In the genomic region with DNA sequence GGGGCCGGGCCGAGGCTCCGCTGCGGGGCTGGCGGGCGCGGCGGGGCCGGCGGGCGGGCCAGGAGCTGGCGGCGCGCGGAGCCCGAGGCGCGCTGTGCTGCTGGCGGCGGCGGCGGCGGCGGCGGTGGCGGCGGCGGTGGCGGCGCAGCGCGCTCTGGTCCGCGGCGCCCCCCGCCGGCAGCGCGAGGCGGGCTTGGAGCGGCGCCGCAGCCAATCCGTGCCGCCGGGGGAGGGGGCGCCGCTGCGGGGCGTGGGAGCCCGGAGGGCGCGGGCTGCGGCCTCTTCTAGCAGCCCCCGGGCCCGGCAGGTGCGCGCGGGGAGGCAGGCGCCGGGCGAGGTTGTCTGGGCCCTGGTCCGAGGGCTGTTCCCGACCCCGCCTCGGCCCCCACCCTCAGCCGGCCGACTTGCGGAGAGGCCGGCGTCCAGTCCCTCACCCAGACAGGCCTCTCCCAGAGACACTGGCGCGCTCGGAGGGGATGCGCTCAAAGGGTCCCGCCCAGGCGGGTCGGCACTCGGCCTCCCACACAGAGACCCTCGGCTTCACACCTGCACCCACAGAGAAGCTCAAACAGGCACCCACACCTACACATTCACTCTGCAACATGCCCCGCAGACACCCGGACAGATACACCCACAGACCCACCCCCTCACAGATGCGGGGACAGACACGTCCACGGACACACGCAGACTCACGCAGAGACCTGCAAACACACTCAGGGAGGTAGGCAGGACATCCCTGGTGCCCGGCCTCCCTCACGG, we compare ENCODE assay signal across 10 cellular contexts. TPM values are rescaled to one million over a fixed set of nuclear protein-coding genes. Genes with fewer than 3 reads are reported as not detected.
DNase-seq lines count a peak whose midpoint lies in the region; ATAC-seq, FAIRE-seq and TF ChIP-seq lines count a peak whose summit lies in the region.
"Had no signal": no experiment of that assay in that cellular context is flagged by ENCODE, and none has a peak within 500 bp of the region (broad histone marks: within the 10 kb centered on the region; RNA-seq: fewer than 3 reads in every experiment).

A gene (minus strand): TSS at position 156 of the 759 bp plus-strand sequence. CDS start 275 bp downstream, outside the sequence.

- BruUV-seq in MCF 10A (replicated peaks; lab: Mats Ljungman, UMichigan): no TSS peak

- no peak for TF ChIP-seq CTCF in MCF 10A (IDR thresholded peaks at IDR 0.05; ENCODE audit: unreplicated experiment)

- peaks cover 66% of the 10 kb centered on the region for H3K27me3 Mint-ChIP-seq in MCF 10A (ENCODE audit: insufficient read depth, unreplicated experiment)
- H3K27me3 Mint-ChIP-seq in activated CD4-positive, alpha-beta memory T cell treated with anti-CD3 and anti-CD28 coated beads for 36 hours: peaks cover 50% of the 10 kb centered on the region

- FAIRE-seq in urothelium cell line (lab: Jason Lieb, UNC): peak; percentile 40

- no peaks in the 10 kb centered on the region for H3K4me1 Mint-ChIP-seq in MCF 10A (ENCODE audit: insufficient read depth, unreplicated experiment)
- H3K4me1 Mint-ChIP-seq in activated CD4-positive, alpha-beta memory T cell treated with anti-CD3 and anti-CD28 coated beads for 36 hours (ENCODE audit: low read depth): peaks cover 5% of the 10 kb centered on the region

- DNase-seq in T47D (ENCODE audit: low read depth in 1 of 2, low spot score in 1 of 2) (peak; percentile 45 to 86), MCF 10A (ENCODE audit: unreplicated experiment) (no peak), iPS-NIHi7 (ENCODE audit: extremely low spot score) (peak; percentile 85), urothelium cell line (ENCODE audit: low spot score) (peak; percentile 87), MV-4-11 (lab: John Stamatoyannopoulos, UW) (no peak)
- no peak for DNase-seq in activated CD4-positive, alpha-beta memory T cell treated with anti-CD3 and anti-CD28 coated beads for 36 hours

- CTCF ChIA-PET in MCF 10A (lab: Yijun Ruan, JAX): no interaction called here
- CTCF ChIA-PET in activated CD4-positive, alpha-beta memory T cell treated with anti-CD3 and anti-CD28 coated beads for 36 hours (lab: Charles Lee): no interaction called here

- no peak for ATAC-seq in HG03354 (IDR thresholded peaks at IDR 0.05; ENCODE audit: poor library complexity, severe bottlenecking, unreplicated experiment)
- no peak for ATAC-seq in GM18861 (IDR thresholded peaks at IDR 0.05; ENCODE audit: unreplicated experiment)
- ATAC-seq: right lobe of liver had no signal

- H3K4me3 Mint-ChIP-seq in MCF 10A (ENCODE audit: unreplicated experiment): no peak within 1 kb of the TSS
- peak within 1 kb of the TSS; percentile 20 for H3K4me3 Mint-ChIP-seq in activated CD4-positive, alpha-beta memory T cell treated with anti-CD3 and anti-CD28 coated beads for 36 hours

- POLR2A ChIA-PET in MCF 10A (lab: Yijun Ruan, JAX): no interaction called here
- POLR2A ChIA-PET in activated CD4-positive, alpha-beta memory T cell treated with anti-CD3 and anti-CD28 coated beads for 36 hours (lab: Charles Lee): no interaction called here

- H3K9me3 Mint-ChIP-seq in MCF 10A (ENCODE audit: unreplicated experiment): peaks cover 9% of the 10 kb centered on the region
- H3K9me3 Mint-ChIP-seq in activated CD4-positive, alpha-beta memory T cell treated with anti-CD3 and anti-CD28 coated beads for 36 hours: no peaks in the 10 kb centered on the region

- in situ Hi-C loops in T47D (cut with HindIII; ENCODE audit: low pct_unique_long_range_greater_than_20kb, low sequenced_read_pairs): no loop called here

- intact Hi-C loops in MCF 10A (cut with micrococcal nuclease): no loop called here
- intact Hi-C loops in activated CD4-positive, alpha-beta memory T cell treated with anti-CD3 and anti-CD28 coated beads for 36 hours (cut with micrococcal nuclease): no loop called here

- no peaks in the 10 kb centered on the region for H3K36me3 Mint-ChIP-seq in MCF 10A (ENCODE audit: insufficient read depth, unreplicated experiment)
- H3K36me3 Mint-ChIP-seq in activated CD4-positive, alpha-beta memory T cell treated with anti-CD3 and anti-CD28 coated beads for 36 hours: no peaks in the 10 kb centered on the region

- H3K27ac Mint-ChIP-seq in MCF 10A (ENCODE audit: low read depth, unreplicated experiment): no peak within 1 kb of the TSS
- H3K27ac Mint-ChIP-seq in activated CD4-positive, alpha-beta memory T cell treated with anti-CD3 and anti-CD28 coated beads for 36 hours: no peak within 1 kb of the TSS

RNA-seq across cellular contexts. Expression of the gene that starts here (rescaled TPM):
- not detected in 2 replicates for total RNA-seq in MCF 10A (2022)
- not detected for total RNA-seq in activated CD4-positive, alpha-beta memory T cell treated with anti-CD3 and anti-CD28 coated beads for 36 hours
- total RNA-seq: bronchial epithelial cell, right lobe of liver had no signal

Comparison
In these comparisons a context has a peak if more than half of its experiments do, and no peak if none do; other contexts are left out.
1. DNase-seq: peak in T47D (2 of 2), iPS-NIHi7 (single experiment) and urothelium cell line (single experiment); none in MCF 10A (single experiment), activated CD4-positive, alpha-beta memory T cell treated with anti-CD3 and anti-CD28 coated beads for 36 hours (single experiment) and MV-4-11 (single experiment).